Comparison of ENCODE assay signal across 11 cellular contexts in genomic region chr12:95788637-95789036, GRCh38. TPM values are rescaled to one million over a fixed set of nuclear protein-coding genes. Genes with fewer than 3 reads are reported as not detected.
DNase-seq lines count a peak whose midpoint lies in the region; TF ChIP-seq lines count a peak whose summit lies in the region.
"Had no signal": no experiment of that assay in that cellular context is flagged by ENCODE, and none has a peak within 500 bp of the region (broad histone marks: within the 10 kb centered on the region; RNA-seq: fewer than 3 reads in every experiment).

No MANE protein-coding gene starts in this region.

- H3K4me1 Mint-ChIP-seq in T-helper 1 cell treated with Interleukin-12 subunit alpha and Interleukin-12 subunit beta and Interleukin-4 antibody, amounts not matched to agents 30 μg/mL and 1 μg/mL, for 36 hours (ENCODE audit: low read depth) = peaks cover 10% of the 10 kb centered on the region
- peaks cover 6 to 12% of the 10 kb centered on the region in 2 donors for H3K4me1 Mint-ChIP-seq in immature natural killer cell

- H3K4me1 ChIP-seq in adrenal gland (replicated peaks in 1 of 2) (peaks cover 9 to 41% of the 10 kb centered on the region in 2 donors), stomach smooth muscle (ENCODE audit: control insufficient read depth, insufficient read depth, low read length) (peaks cover 16% of the 10 kb centered on the region)

- intact Hi-C loops in adrenal gland (cut with DNase I) = no loop called here

- DNase-seq in T-helper 1 cell = no peak
- DNase-seq in adrenal gland = peak in 1 of 7 donors; percentile 5
- no peak for DNase-seq in immature natural killer cell
- DNase-seq in stimulated activated CD4-positive, alpha-beta T cell treated with anti-CD3 and anti-CD28 coated beads, Interleukin-4, amount 100 ng/mL, for 1 hour = no peak
- no peak for DNase-seq in amygdala (lab: John Stamatoyannopoulos, UW)
- no peak for DNase-seq in DMS114 treated with DMSO at 0.1 percent for 48 hours (lab: John Stamatoyannopoulos, UW; ENCODE audit: unreplicated experiment)
- DNase-seq: activated CD8-positive, alpha-beta memory T cell treated with anti-CD3 and anti-CD28 coated beads, Interleukin-2, amount 50 U/mL, for 48 hours; Kasumi-1 had no signal

- H3K9me3 ChIP-seq in adrenal gland (replicated peaks in 1 of 3) (no peaks in the 10 kb centered on the region), stomach smooth muscle (ENCODE audit: control insufficient read depth in 2 of 2, low read length in 2 of 2) (no peaks in the 10 kb centered on the region)

- H3K36me3 Mint-ChIP-seq in T-helper 1 cell treated with Interleukin-12 subunit alpha and Interleukin-12 subunit beta and Interleukin-4 antibody, amounts not matched to agents 30 μg/mL and 1 μg/mL, for 36 hours (ENCODE audit: low read depth) = no peaks in the 10 kb centered on the region
- H3K36me3 Mint-ChIP-seq in immature natural killer cell = no peaks in the 10 kb centered on the region
- H3K36me3 Mint-ChIP-seq: stimulated activated memory B cell treated with anti-CD40 and anti-IgM and Interleukin-4, amounts not matched to agents 10 μg/mL and 1 μg/mL and 100 μg/mL, for 72 hours had no signal

- no peak overlapping the region for H3K27ac Mint-ChIP-seq in T-helper 1 cell treated with Interleukin-12 subunit alpha and Interleukin-12 subunit beta and Interleukin-4 antibody, amounts not matched to agents 30 μg/mL and 1 μg/mL, for 36 hours
- peak overlapping the region in 1 of 6 donors; percentile 32 for H3K27ac Mint-ChIP-seq in immature natural killer cell
- H3K27ac Mint-ChIP-seq: stimulated activated memory B cell treated with anti-CD40 and anti-IgM and Interleukin-4, amounts not matched to agents 10 μg/mL and 1 μg/mL and 100 μg/mL, for 72 hours had no signal

- TF ChIP-seq POLR2A in adrenal gland (IDR thresholded peaks at IDR 0.05) = no peak

- peak overlapping the region; percentile 3 for H3K4me3 Mint-ChIP-seq in T-helper 1 cell treated with Interleukin-12 subunit alpha and Interleukin-12 subunit beta and Interleukin-4 antibody, amounts not matched to agents 30 μg/mL and 1 μg/mL, for 36 hours
- peak overlapping the region in 4 of 5 donors; percentile 35 to 52 (median 39) for H3K4me3 Mint-ChIP-seq in immature natural killer cell
- H3K4me3 Mint-ChIP-seq: stimulated activated memory B cell treated with anti-CD40 and anti-IgM and Interleukin-4, amounts not matched to agents 10 μg/mL and 1 μg/mL and 100 μg/mL, for 72 hours had no signal

- H3K4me3 ChIP-seq in adrenal gland (peak overlapping the region in 1 of 4 donors; percentile 77), stomach smooth muscle (ENCODE audit: low read length in 2 of 2) (peak overlapping the region; percentile 76 to 84)

- no peak for TF ChIP-seq CTCF in adrenal gland (IDR thresholded peaks at IDR 0.05)

- H3K9me3 Mint-ChIP-seq in T-helper 1 cell treated with Interleukin-12 subunit alpha and Interleukin-12 subunit beta and Interleukin-4 antibody, amounts not matched to agents 30 μg/mL and 1 μg/mL, for 36 hours = no peaks in the 10 kb centered on the region
- no peaks in the 10 kb centered on the region for H3K9me3 Mint-ChIP-seq in immature natural killer cell
- H3K9me3 Mint-ChIP-seq: stimulated activated memory B cell treated with anti-CD40 and anti-IgM and Interleukin-4, amounts not matched to agents 10 μg/mL and 1 μg/mL and 100 μg/mL, for 72 hours had no signal

- H3K36me3 ChIP-seq in adrenal gland (replicated peaks in 1 of 2) (peaks cover 0 to 3% of the 10 kb centered on the region in 2 donors), stomach smooth muscle (ENCODE audit: control insufficient read depth in 2 of 2, insufficient read depth in 2 of 2, low read length in 2 of 2) (peaks cover 0 to 3% of the 10 kb centered on the region in 2 donors)

- 21 to 37% (median 26%) methylated on average over 1 of the region's 1 CpG for WGBS in adrenal gland, 4 donors

- H3K27me3 ChIP-seq in adrenal gland (no peaks in the 10 kb centered on the region), stomach smooth muscle (ENCODE audit: control insufficient read depth in 1 of 2, insufficient read depth in 2 of 2, low read length in 2 of 2) (no peaks in the 10 kb centered on the region)

- peaks cover 85% of the 10 kb centered on the region for H3K27me3 Mint-ChIP-seq in T-helper 1 cell treated with Interleukin-12 subunit alpha and Interleukin-12 subunit beta and Interleukin-4 antibody, amounts not matched to agents 30 μg/mL and 1 μg/mL, for 36 hours (ENCODE audit: low read depth)
- H3K27me3 Mint-ChIP-seq in immature natural killer cell (ENCODE audit: low read depth in 3 of 3) = peaks cover 8 to 21% (median 15%) of the 10 kb centered on the region in 3 donors

- H3K27ac ChIP-seq in adrenal gland = peak overlapping the region in 3 of 5 donors; percentile 8 to 69 (median 13)
- no peak overlapping the region for H3K27ac ChIP-seq in stomach smooth muscle (ENCODE audit: low read length)

- no peak overlapping the region for H3K9ac ChIP-seq in stomach smooth muscle (ENCODE audit: low read length in 2 of 2)

RNA-seq across cellular contexts. Expression of gene NTN4, which starts 1.9 kb away (rescaled TPM):
- 10 to 100 TPM; 10.4 to 62.5 (median 44.2) TPM for total RNA-seq in adrenal gland
- polyA plus RNA-seq in adrenal gland (10 to 100 TPM; 10.1 to 17.2 (median 15.6) TPM), immature natural killer cell (not detected)

Comparison
In these comparisons a context has a peak if more than half of its experiments do, and no peak if none do; other contexts are left out.
1. RNA of gene NTN4, which starts 1.9 kb away (polyA plus RNA-seq): 10.1 to 17.2 TPM in adrenal gland; not detected in immature natural killer cell; every median in the first group is over 10 times any median in the second.